ENCODE assay signal across 20 cellular contexts in the genomic region with DNA sequence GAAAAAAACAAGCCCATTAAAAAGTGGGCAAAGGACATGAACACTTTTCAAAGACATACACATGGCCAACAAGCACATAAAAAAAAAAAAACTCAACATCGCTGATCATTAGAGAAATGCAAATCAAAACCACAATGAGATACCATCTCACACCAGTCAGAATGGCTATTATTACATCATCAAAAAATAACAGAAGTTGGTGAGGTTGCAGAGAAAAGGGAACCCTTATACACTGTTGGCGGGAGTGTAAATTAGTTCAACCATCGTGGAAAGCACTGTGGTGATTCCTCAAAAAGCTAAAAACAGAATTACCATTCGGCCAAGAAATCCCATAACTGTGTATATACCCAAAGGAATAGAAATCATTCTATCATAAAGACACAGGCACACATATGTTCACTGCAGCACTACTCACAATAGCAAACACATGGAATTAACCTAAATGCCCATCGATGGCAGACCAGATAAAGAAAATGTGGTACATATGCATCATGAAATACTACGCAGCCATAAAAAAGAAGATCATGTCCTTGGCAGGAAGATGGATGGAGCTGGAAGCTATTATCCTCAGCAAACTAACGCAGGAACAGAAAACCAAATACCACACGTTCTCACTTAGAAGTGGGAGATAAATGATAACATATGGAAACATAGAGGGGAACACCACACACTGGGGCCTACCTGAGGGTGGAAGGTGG.
DNase-seq lines count a peak whose midpoint lies in the region; ATAC-seq, FAIRE-seq and TF ChIP-seq lines count a peak whose summit lies in the region.
"Had no signal": no experiment of that assay in that cellular context is flagged by ENCODE, and none has a peak within 500 bp of the region (broad histone marks: within the 10 kb centered on the region; RNA-seq: fewer than 3 reads in every experiment).

No MANE protein-coding gene starts in this region.

- peaks cover 17% of the 10 kb centered on the region for H3K4me1 Mint-ChIP-seq in chondrocyte (ENCODE audit: low read depth)

- no peak overlapping the region for H3K4me3 ChIP-seq in K562
- H3K4me3 ChIP-seq in esophagus squamous epithelium, result no peak overlapping the region
- H3K4me3 ChIP-seq: A549, MG63 had no signal

- H4K20me1 ChIP-seq in K562 (replicated peaks; ENCODE audit: control insufficient read depth, insufficient read depth, low read length), result no peaks in the 10 kb centered on the region

- H3K9me3 ChIP-seq in K562 (replicated peaks; ENCODE audit: control insufficient read depth, insufficient read depth, low read depth, low read length) (no peaks in the 10 kb centered on the region), esophagus squamous epithelium (no peaks in the 10 kb centered on the region)
- H3K9me3 ChIP-seq: A549 had no signal

- H2AFZ ChIP-seq in K562 (ENCODE audit: low read depth, low read length), result no peak overlapping the region

- TF ChIP-seq POLR2A in K562 (conservative IDR thresholded peaks at IDR 0.05) (no peak), esophagus squamous epithelium (IDR thresholded peaks at IDR 0.05) (no peak)

- no peak for TF ChIP-seq EP300 in K562 (IDR thresholded peaks at IDR 0.05; ENCODE audit: low read length)

- no peak overlapping the region for H3K27ac ChIP-seq in K562 (ENCODE audit: extremely low read depth, low read depth, low read length)
- no peak overlapping the region for H3K27ac ChIP-seq in esophagus squamous epithelium
- H3K27ac ChIP-seq: A549, C4-2B had no signal

- FAIRE-seq in K562 (lab: Jason Lieb, UNC), result no peak
- FAIRE-seq: A549 had no signal

- BruUV-seq in K562 (replicated peaks; lab: Mats Ljungman, UMichigan), result no TSS peak

- H3K4me3 Mint-ChIP-seq in chondrocyte (ENCODE audit: unreplicated experiment), result no peak overlapping the region
- H3K4me3 Mint-ChIP-seq: H9 had no signal

- no peak for TF ChIP-seq RAD21 in K562 (CRISPR knock-in tag; conservative IDR thresholded peaks at IDR 0.05 in 1 of 2, IDR thresholded peaks at IDR 0.05 in 1 of 2)

- H3K9me3 Mint-ChIP-seq in chondrocyte (ENCODE audit: low read depth), result peaks cover 8% of the 10 kb centered on the region
- H3K9me3 Mint-ChIP-seq: H9 had no signal

- H3K4me1 ChIP-seq in K562 (replicated peaks in 1 of 2; ENCODE audit: control insufficient read depth in 2 of 2, insufficient read depth in 2 of 2, low read length in 2 of 2), result no peaks in the 10 kb centered on the region
- no peaks in the 10 kb centered on the region for H3K4me1 ChIP-seq in esophagus squamous epithelium
- H3K4me1 ChIP-seq: A549, Caco-2 had no signal

- H3K9ac ChIP-seq in K562 (ENCODE audit: insufficient read depth in 1 of 2, low read depth in 2 of 2, low read length in 2 of 2), result no peak overlapping the region

- in situ Hi-C loops in K562 (cut with MboI), result no loop called here

- TF ChIP-seq CTCF in K562 (IDR thresholded peaks at IDR 0.05 in 2 of 3, conservative IDR thresholded peaks at IDR 0.05 in 1 of 3; ENCODE audit: insufficient read depth in 2 of 3, low read depth in 1 of 3, low read length in 3 of 3), result no peak
- TF ChIP-seq CTCF in chondrocyte (IDR thresholded peaks at IDR 0.05), result no peak
- TF ChIP-seq CTCF in esophagus squamous epithelium (IDR thresholded peaks at IDR 0.05), result no peak

- peaks cover 22% of the 10 kb centered on the region for H3K36me3 Mint-ChIP-seq in chondrocyte (ENCODE audit: low read depth)

- 88% methylated on average over 8 of the region's 8 CpGs for WGBS in K562 (ENCODE audit: insufficient coverage, low coverage, missing lambda C conversion rate)
- WGBS in esophagus squamous epithelium, 2 donors, result 82 to 83% methylated on average over 8 of the region's 8 CpGs

- H3K4me2 ChIP-seq in K562 (ENCODE audit: insufficient read depth, low read length), result no peak overlapping the region
- H3K4me2 ChIP-seq: A549 had no signal

- intact Hi-C loops in K562 (cut with micrococcal nuclease) (no loop called here), esophagus squamous epithelium (cut with DNase I) (no loop called here)

- no peaks in the 10 kb centered on the region; the same call in 2 of the 3 replicates for H3K79me2 ChIP-seq in K562 (ENCODE audit: control insufficient read depth, insufficient read depth, low read length)

- POLR2A ChIA-PET in K562 (lab: Yijun Ruan, JAX), result no interaction called here

- H3K27ac Mint-ChIP-seq in chondrocyte (ENCODE audit: unreplicated experiment), result no peak overlapping the region
- H3K27ac Mint-ChIP-seq: H9 had no signal

- no peaks in the 10 kb centered on the region for H3K27me3 Mint-ChIP-seq in chondrocyte (ENCODE audit: low read depth)

- CTCF ChIA-PET in K562 (lab: Yijun Ruan, JAX; ENCODE audit: low intra/inter-chr PET ratio), result no interaction called here

- H3K27me3 ChIP-seq in K562 (ENCODE audit: control insufficient read depth in 2 of 2, insufficient read depth in 2 of 2, low read length in 2 of 2) (no peaks in the 10 kb centered on the region), esophagus squamous epithelium (no peaks in the 10 kb centered on the region)
- H3K27me3 ChIP-seq: MG63 had no signal

- H3K9me1 ChIP-seq in K562 (ENCODE audit: control insufficient read depth, insufficient read depth, low read length), result no peaks in the 10 kb centered on the region

- no peak for ATAC-seq in K562
- ATAC-seq in HG03460 (IDR thresholded peaks at IDR 0.05; ENCODE audit: unreplicated experiment), result no peak
- ATAC-seq: A549 had no signal

- peaks cover 45% of the 10 kb centered on the region for H3K36me3 ChIP-seq in K562 (ENCODE audit: control insufficient read depth, insufficient read depth, low read length)
- H3K36me3 ChIP-seq in esophagus squamous epithelium, result peaks cover 0 to 75% (median 0%) of the 10 kb centered on the region in 3 donors

- DNase-seq in GF-D8 (lab: John Stamatoyannopoulos, UW) (peak; percentile 77), M059J (ENCODE audit: low read depth) (peak; percentile 7), NOMO-1 treated with dmso at 0.1 percent for 144 hours (lab: John Stamatoyannopoulos, UW; ENCODE audit: unreplicated experiment) (peak; percentile 0), K562 (ENCODE audit: extremely low read depth in 1 of 4, low spot score in 3 of 4) (no peak), chondrocyte (ENCODE audit: low spot score) (no peak), esophagus squamous epithelium (lab: John Stamatoyannopoulos, UW) (no peak), NK-92 (lab: John Stamatoyannopoulos, UW; ENCODE audit: unreplicated experiment) (no peak)
- DNase-seq: Caco-2, H9, KG1, MG63, NCI-H1417 treated with DMSO at 0.1 percent for 48 hours, NCI-H1930, NCI-H2171 treated with DMSO at 0.1 percent for 48 hours, NCI-H510A, NCI-H774, SHP77 had no signal

TF ChIP-seq in K562, 482 proteins besides CTCF, POLR2A, EP300 and RAD21 (continues in another document):
- TF ChIP-seq MTA3 (IDR thresholded peaks at IDR 0.05; ENCODE audit: borderline replicate concordance) (no peak), ZNF146 (CRISPR knock-in tag; IDR thresholded peaks at IDR 0.05; ENCODE audit: unreplicated experiment) (peak; percentile 84), CEBPB (tag; IDR thresholded peaks at IDR 0.05) (0 out of 2 replicates have a peak, but pooled peaks have one; percentile 22), ZNF408 (CRISPR knock-in tag; IDR thresholded peaks at IDR 0.05; ENCODE audit: low read depth) (no peak), CEBPG (CRISPR knock-in tag; IDR thresholded peaks at IDR 0.05) (no peak), CEBPG (tag; conservative IDR thresholded peaks at IDR 0.05 in 1 of 2, IDR thresholded peaks at IDR 0.05 in 1 of 2) (peak in 1 of 2 experiments; percentile 51; a peak in 2 of 4 replicates)
- TF ChIP-seq, protein P1, sequence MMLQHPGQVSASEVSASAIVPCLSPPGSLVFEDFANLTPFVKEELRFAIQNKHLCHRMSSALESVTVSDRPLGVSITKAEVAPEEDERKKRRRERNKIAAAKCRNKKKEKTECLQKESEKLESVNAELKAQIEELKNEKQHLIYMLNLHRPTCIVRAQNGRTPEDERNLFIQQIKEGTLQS (IDR thresholded peaks at IDR 0.05), result peak; percentile 81
- TF ChIP-seq, protein P1 (CRISPR knock-in tag; conservative IDR thresholded peaks at IDR 0.05), result no peak
- TF ChIP-seq, protein P2, sequence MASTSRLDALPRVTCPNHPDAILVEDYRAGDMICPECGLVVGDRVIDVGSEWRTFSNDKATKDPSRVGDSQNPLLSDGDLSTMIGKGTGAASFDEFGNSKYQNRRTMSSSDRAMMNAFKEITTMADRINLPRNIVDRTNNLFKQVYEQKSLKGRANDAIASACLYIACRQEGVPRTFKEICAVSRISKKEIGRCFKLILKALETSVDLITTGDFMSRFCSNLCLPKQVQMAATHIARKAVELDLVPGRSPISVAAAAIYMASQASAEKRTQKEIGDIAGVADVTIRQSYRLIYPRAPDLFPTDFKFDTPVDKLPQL (IDR thresholded peaks at IDR 0.05; ENCODE audit: extremely low read depth, insufficient read length), result no peak
- TF ChIP-seq, protein P3, sequence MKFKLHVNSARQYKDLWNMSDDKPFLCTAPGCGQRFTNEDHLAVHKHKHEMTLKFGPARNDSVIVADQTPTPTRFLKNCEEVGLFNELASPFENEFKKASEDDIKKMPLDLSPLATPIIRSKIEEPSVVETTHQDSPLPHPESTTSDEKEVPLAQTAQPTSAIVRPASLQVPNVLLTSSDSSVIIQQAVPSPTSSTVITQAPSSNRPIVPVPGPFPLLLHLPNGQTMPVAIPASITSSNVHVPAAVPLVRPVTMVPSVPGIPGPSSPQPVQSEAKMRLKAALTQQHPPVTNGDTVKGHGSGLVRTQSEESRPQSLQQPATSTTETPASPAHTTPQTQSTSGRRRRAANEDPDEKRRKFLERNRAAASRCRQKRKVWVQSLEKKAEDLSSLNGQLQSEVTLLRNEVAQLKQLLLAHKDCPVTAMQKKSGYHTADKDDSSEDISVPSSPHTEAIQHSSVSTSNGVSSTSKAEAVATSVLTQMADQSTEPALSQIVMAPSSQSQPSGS (CRISPR knock-in tag; IDR thresholded peaks at IDR 0.05), result no peak
- TF ChIP-seq, protein P4, sequence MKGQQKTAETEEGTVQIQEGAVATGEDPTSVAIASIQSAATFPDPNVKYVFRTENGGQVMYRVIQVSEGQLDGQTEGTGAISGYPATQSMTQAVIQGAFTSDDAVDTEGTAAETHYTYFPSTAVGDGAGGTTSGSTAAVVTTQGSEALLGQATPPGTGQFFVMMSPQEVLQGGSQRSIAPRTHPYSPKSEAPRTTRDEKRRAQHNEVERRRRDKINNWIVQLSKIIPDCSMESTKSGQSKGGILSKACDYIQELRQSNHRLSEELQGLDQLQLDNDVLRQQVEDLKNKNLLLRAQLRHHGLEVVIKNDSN (CRISPR knock-in tag; IDR thresholded peaks at IDR 0.05), result no peak

Comparison
In these comparisons a context has a peak if more than half of its experiments do, and no peak if none do; other contexts are left out.
1. DNase-seq: peak in GF-D8 (single experiment), M059J (single experiment) and NOMO-1 treated with dmso at 0.1 percent for 144 hours (single experiment); none in K562 (0 of 4), chondrocyte (single experiment), esophagus squamous epithelium (single experiment) and NK-92 (single experiment).